In genomic region chr4:163556169-163556568, GRCh38 we compare ENCODE assay signal across 9 cellular contexts.
DNase-seq lines count a peak whose midpoint lies in the region; ATAC-seq and TF ChIP-seq lines count a peak whose summit lies in the region.
"Had no signal": no experiment of that assay in that cellular context is flagged by ENCODE, and none has a peak within 500 bp of the region (broad histone marks: within the 10 kb centered on the region; RNA-seq: fewer than 3 reads in every experiment).

No MANE protein-coding gene starts in this region.

- intact Hi-C loops in thyroid gland (cut with DNase I) = loop anchor here (10.0 kb wide), 2 partner anchors 129 to 1179 kb away; no protein-coding TSS in a partner anchor

- no peaks in the 10 kb centered on the region for H3K27me3 ChIP-seq in thyroid gland

- no peaks in the 10 kb centered on the region for H3K9me3 ChIP-seq in thyroid gland

- in situ Hi-C loops in SK-MEL-5 (cut with HindIII; ENCODE audit: low pct_unique_long_range_greater_than_20kb, low sequenced_read_pairs) = no loop called here

- TF ChIP-seq CTCF in thyroid gland (IDR thresholded peaks at IDR 0.05) = no peak

- DNase-seq in DMS 273 (lab: John Stamatoyannopoulos, UW; ENCODE audit: unreplicated experiment) = peak; percentile 12
- DNase-seq in DMS 273 treated with DMSO at 0.1 percent for 48 hours (lab: John Stamatoyannopoulos, UW) = no peak
- peak; percentile 30 for DNase-seq in SK-MEL-5 (ENCODE audit: low read depth, low spot score)
- peak; percentile 57 for DNase-seq in putamen (ENCODE audit: low spot score)
- DNase-seq in NCI-H1092 treated with DMSO at 0.1 percent for 48 hours (lab: John Stamatoyannopoulos, UW) = no peak
- DNase-seq in NCI-H2227 (lab: John Stamatoyannopoulos, UW; ENCODE audit: unreplicated experiment) = no peak
- DNase-seq in thyroid gland = no peak
- DNase-seq: 8988T had no signal

- no peaks in the 10 kb centered on the region for H3K4me1 ChIP-seq in thyroid gland

- no peak for TF ChIP-seq POLR2A in thyroid gland (IDR thresholded peaks at IDR 0.05)

- WGBS in thyroid gland, 2 donors = 17 to 18% methylated on average over 1 of the region's 1 CpG

- peak; percentile 45 for ATAC-seq in HG03280 (IDR thresholded peaks at IDR 0.05; ENCODE audit: unreplicated experiment)

- no peaks in the 10 kb centered on the region for H3K36me3 ChIP-seq in thyroid gland

- H3K27ac ChIP-seq in thyroid gland = no peak overlapping the region

- H3K4me3 ChIP-seq in thyroid gland (replicated peaks in 1 of 3) = no peak overlapping the region

Comparison
In these comparisons a context has a peak if more than half of its experiments do, and no peak if none do; other contexts are left out.
1. DNase-seq: peak in DMS 273 (single experiment), SK-MEL-5 (single experiment) and putamen (single experiment); none in DMS 273 treated with DMSO at 0.1 percent for 48 hours (single experiment), NCI-H1092 treated with DMSO at 0.1 percent for 48 hours (single experiment), NCI-H2227 (single experiment) and thyroid gland (0 of 2).